20 cellular contexts compared by ENCODE assay signal in genomic region chr1:208510192-208510952, GRCh38.
DNase-seq lines count a peak whose midpoint lies in the region; ATAC-seq lines count a peak whose summit lies in the region.
"Had no signal": no experiment of that assay in that cellular context is flagged by ENCODE, and none has a peak within 500 bp of the region (broad histone marks: within the 10 kb centered on the region; RNA-seq: fewer than 3 reads in every experiment).

No MANE protein-coding gene starts in this region.

- H2BK5ac ChIP-seq in trophoblast cell (ENCODE audit: low read depth, low read length, poor library complexity), result no peak overlapping the region

- peak; percentile 84 for DNase-seq in ELR (ENCODE audit: low read depth)
- DNase-seq in SJSA1 (ENCODE audit: low read depth in 1 of 2, low spot score in 2 of 2), result peak; percentile 69 to 87
- peak; percentile 32 for DNase-seq in fibroblast of peridontal ligament (ENCODE audit: extremely low read depth)
- peak; percentile 89 to 96 for DNase-seq in trophoblast cell
- no peak for DNase-seq in KBM-7
- no peak for DNase-seq in G401 (ENCODE audit: low spot score)
- DNase-seq: activated CD4-positive, alpha-beta T cell treated with anti-CD3 and anti-CD28 coated beads for 4 hours; activated T-cell treated with anti-CD3 and anti-CD28 coated beads, Interleukin-2, amount 50 U/mL, for 48 hours; aorta; CD4-positive, CD25-positive, alpha-beta regulatory T cell; effector memory CD4-positive, alpha-beta T cell; head of caudate nucleus; NCI-H1436; NCI-H526; RPMI8226 had no signal

- H3K79me2 ChIP-seq in trophoblast cell (ENCODE audit: control insufficient read depth, insufficient read depth, low read length, poor library complexity), result no peaks in the 10 kb centered on the region

- no peak overlapping the region for H3K14ac ChIP-seq in trophoblast cell (ENCODE audit: low read length)

- H3K36me3 ChIP-seq in SJSA1, result no peaks in the 10 kb centered on the region
- H3K36me3 ChIP-seq in trophoblast cell (ENCODE audit: control insufficient read depth in 1 of 2, insufficient read depth in 2 of 2, low read length in 2 of 2), result no peaks in the 10 kb centered on the region
- H3K36me3 ChIP-seq: right atrium auricular region had no signal

- in situ Hi-C loops in KBM-7 (cut with MboI; ENCODE audit: low pct_unique_long_range_greater_than_20kb, low sequenced_read_pairs), result no loop called here
- in situ Hi-C loops in G401 (cut with HindIII; ENCODE audit: low sequenced_read_pairs), result no loop called here

- no peak overlapping the region for H3K4ac ChIP-seq in trophoblast cell (ENCODE audit: low read depth, low read length)

- H3K4me3 ChIP-seq in SJSA1, result no peak overlapping the region
- H3K4me3 ChIP-seq in trophoblast cell (ENCODE audit: low read depth, low read length), result no peak overlapping the region
- H3K4me3 ChIP-seq: right atrium auricular region had no signal

- H3K4me2 ChIP-seq in trophoblast cell (ENCODE audit: low read length), result no peak overlapping the region

- H3K9me3 ChIP-seq in SJSA1 (replicated peaks) (no peaks in the 10 kb centered on the region), trophoblast cell (ENCODE audit: insufficient read depth, low read depth, low read length) (no peaks in the 10 kb centered on the region)
- H3K9me3 ChIP-seq: right atrium auricular region had no signal

- H3K9ac ChIP-seq in trophoblast cell (ENCODE audit: low read length), result no peak overlapping the region

- H4K91ac ChIP-seq in trophoblast cell (ENCODE audit: low read depth, low read length), result peak overlapping the region; percentile 52

- H3K23ac ChIP-seq in trophoblast cell (ENCODE audit: low read length), result no peak overlapping the region

- H4K8ac ChIP-seq in trophoblast cell (ENCODE audit: low read depth, low read length), result no peak overlapping the region

- peak overlapping the region; percentile 18 for H2BK12ac ChIP-seq in trophoblast cell (ENCODE audit: low read length)

- H3K27me3 ChIP-seq in SJSA1 (replicated peaks), result no peaks in the 10 kb centered on the region
- H3K27me3 ChIP-seq in trophoblast cell (ENCODE audit: insufficient read depth, low read length), result no peaks in the 10 kb centered on the region
- H3K27me3 ChIP-seq: right atrium auricular region had no signal

- H2AK5ac ChIP-seq in trophoblast cell (ENCODE audit: low read length), result no peak overlapping the region

- no peak overlapping the region for H3K18ac ChIP-seq in trophoblast cell (ENCODE audit: low read length)

- no peak overlapping the region for H2BK120ac ChIP-seq in trophoblast cell (ENCODE audit: insufficient read depth, low read length, poor library complexity)

- H4K12ac ChIP-seq in trophoblast cell (ENCODE audit: low read depth, low read length), result no peak overlapping the region

- WGBS in trophoblast cell (ENCODE audit: extremely low coverage, insufficient coverage, insufficient read length), result no CpG with 5 or more reads among the region's 5 CpGs

- no peak overlapping the region for H2AFZ ChIP-seq in trophoblast cell (ENCODE audit: insufficient read depth, low read length, poor library complexity)

- ATAC-seq in HG03342 (IDR thresholded peaks at IDR 0.05; ENCODE audit: unreplicated experiment), result no peak
- no peak for ATAC-seq in HG02759 (IDR thresholded peaks at IDR 0.05; ENCODE audit: unreplicated experiment)
- ATAC-seq: left lobe of liver; natural killer cell treated with Interleukin-12 subunit alpha and Interleukin-12 subunit beta and Interleukin-15 and Interleukin-18, amount 100 ng/mL, for 72 hours had no signal

- H3K4me1 ChIP-seq in SJSA1 (replicated peaks) (peaks cover 21% of the 10 kb centered on the region), trophoblast cell (ENCODE audit: control insufficient read depth in 1 of 2, insufficient read depth in 2 of 2, low read length in 2 of 2) (peaks cover 11 to 12% of the 10 kb centered on the region in 2 experiments)
- H3K4me1 ChIP-seq: right atrium auricular region had no signal

- H3K79me1 ChIP-seq in trophoblast cell (ENCODE audit: low read length), result no peaks in the 10 kb centered on the region

- H3K27ac ChIP-seq in SJSA1 (no peak overlapping the region), trophoblast cell (ENCODE audit: low read depth, low read length) (peak overlapping the region; percentile 40)
- H3K27ac ChIP-seq: right atrium auricular region had no signal

Comparison
In these comparisons a context has a peak if more than half of its experiments do, and no peak if none do; other contexts are left out.
1. DNase-seq: peak in ELR (single experiment), SJSA1 (2 of 2), fibroblast of peridontal ligament (single experiment) and trophoblast cell (2 of 2); none in KBM-7 (single experiment) and G401 (single experiment).